Comparison of ENCODE assay signal across 38 cellular contexts in genomic region chr7:69110450-69111050, GRCh38.
"Had no signal": no experiment of that assay in that cellular context is flagged by ENCODE, and none has a peak within 500 bp of the region (broad histone marks: within the 10 kb centered on the region; RNA-seq: fewer than 3 reads in every experiment).

No MANE protein-coding gene starts in this region.

- H3K27me3 ChIP-seq: Peyer's patch had no signal

- H3K4me1 ChIP-seq: Peyer's patch had no signal

- ATAC-seq: activated CD8-positive, alpha-beta memory T cell treated with anti-CD3 and anti-CD28 coated beads, Interleukin-2, amount 10 ng/mL, durations not matched to agents 7 days and 5 days; activated naive CD8-positive, alpha-beta T cell treated with anti-CD3 and anti-CD28 coated beads, Interleukin-2, amount 50 U/mL, for 24 hours; PC-3; SK-N-SH treated with all-trans-retinoic acid at 6 μM for 48 hours; T-cell had no signal

- DNase-seq: activated CD4-positive, alpha-beta memory T cell treated with anti-CD3 and anti-CD28 coated beads, Interleukin-2, amount 10 ng/mL, durations not matched to agents 7 days and 5 days; activated CD4-positive, alpha-beta T cell treated with anti-CD3 and anti-CD28 coated beads for 1 hour; activated CD4-positive, alpha-beta T cell treated with anti-CD3 and anti-CD28 coated beads for 48 hours; activated CD4-positive, CD25-positive, alpha-beta regulatory T cell; activated CD8-positive, alpha-beta memory T cell treated with anti-CD3 and anti-CD28 coated beads for 24 hours; activated CD8-positive, alpha-beta memory T cell treated with anti-CD3 and anti-CD28 coated beads, Interleukin-2, amount 10 ng/mL, durations not matched to agents 7 days and 5 days; activated CD8-positive, alpha-beta memory T cell treated with anti-CD3 and anti-CD28 coated beads, Interleukin-2, amount 50 U/mL, for 48 hours; activated effector memory CD4-positive, alpha-beta T cell treated with Interleukin-2 at 50 U/mL for 16 hours; activated naive CD4-positive, alpha-beta T cell treated with anti-CD3 and anti-CD28 coated beads, Interleukin-2, amount 10 ng/mL, durations not matched to agents 7 days and 5 days; activated naive CD8-positive, alpha-beta T cell treated with anti-CD3 and anti-CD28 coated beads, Interleukin-2, amount 50 U/mL, for 24 hours; activated T-cell treated with anti-CD3 and anti-CD28 coated beads, Interleukin-2, amount 50 U/mL, for 48 hours; anterior cingulate cortex; MM.1S; NCI-H1092 treated with DMSO at 0.1 percent for 48 hours; NCI-H1417; NCI-H146; NCI-H187; NCI-H2029 treated with DMSO at 0.1 percent for 48 hours; NCI-H2107; NCI-H2171; NCI-H2227 treated with DMSO at 0.1 percent for 48 hours; NCI-H446; NCI-H510A treated with DMSO at 0.1 percent for 48 hours; NCI-H69; NK-92 treated with Interleukin-12 subunit alpha and Interleukin-12 subunit beta, amount 100 ng/mL, for 24 hours; PC-3; Peyer's patch; RPMI8226; SIG-M5; T-cell; T-helper 2 cell; T-helper 9 cell; WERI-Rb-1 had no signal

- H3K36me3 Mint-ChIP-seq: activated CD8-positive, alpha-beta memory T cell treated with anti-CD3 and anti-CD28 coated beads, Interleukin-2, amount 10 ng/mL, durations not matched to agents 7 days and 5 days; activated naive CD4-positive, alpha-beta T cell treated with anti-CD3 and anti-CD28 coated beads, Interleukin-2, amount 10 ng/mL, durations not matched to agents 7 days and 5 days; activated naive CD8-positive, alpha-beta T cell; brain; T-cell had no signal

- H3K4me1 Mint-ChIP-seq: activated CD4-positive, alpha-beta memory T cell treated with anti-CD3 and anti-CD28 coated beads, Interleukin-2, amount 10 ng/mL, durations not matched to agents 7 days and 5 days; activated CD8-positive, alpha-beta memory T cell treated with anti-CD3 and anti-CD28 coated beads, Interleukin-2, amount 10 ng/mL, durations not matched to agents 7 days and 5 days; activated naive CD4-positive, alpha-beta T cell treated with anti-CD3 and anti-CD28 coated beads, Interleukin-2, amount 10 ng/mL, durations not matched to agents 7 days and 5 days; activated naive CD8-positive, alpha-beta T cell treated with anti-CD3 and anti-CD28 coated beads, Interleukin-2, amount 50 U/mL, for 24 hours; T-cell had no signal

- FAIRE-seq: bronchial epithelial cell had no signal

- H3K27me3 Mint-ChIP-seq: activated CD4-positive, alpha-beta memory T cell treated with anti-CD3 and anti-CD28 coated beads, Interleukin-2, amount 10 ng/mL, durations not matched to agents 7 days and 5 days; activated CD8-positive, alpha-beta memory T cell treated with anti-CD3 and anti-CD28 coated beads, Interleukin-2, amount 10 ng/mL, durations not matched to agents 7 days and 5 days; activated naive CD4-positive, alpha-beta T cell treated with anti-CD3 and anti-CD28 coated beads, Interleukin-2, amount 10 ng/mL, durations not matched to agents 7 days and 5 days; activated naive CD8-positive, alpha-beta T cell; activated naive CD8-positive, alpha-beta T cell treated with anti-CD3 and anti-CD28 coated beads, Interleukin-2, amount 50 U/mL, for 24 hours had no signal

- H3K27ac Mint-ChIP-seq: activated CD4-positive, alpha-beta memory T cell treated with anti-CD3 and anti-CD28 coated beads, Interleukin-2, amount 10 ng/mL, durations not matched to agents 7 days and 5 days; activated CD8-positive, alpha-beta memory T cell treated with anti-CD3 and anti-CD28 coated beads, Interleukin-2, amount 10 ng/mL, durations not matched to agents 7 days and 5 days; activated naive CD4-positive, alpha-beta T cell treated with anti-CD3 and anti-CD28 coated beads, Interleukin-2, amount 10 ng/mL, durations not matched to agents 7 days and 5 days; activated naive CD8-positive, alpha-beta T cell; activated naive CD8-positive, alpha-beta T cell treated with anti-CD3 and anti-CD28 coated beads, Interleukin-2, amount 50 U/mL, for 24 hours; brain; T-cell had no signal

- H3K4me3 ChIP-seq: coronary artery, Peyer's patch had no signal

- H3K4me3 Mint-ChIP-seq: activated CD4-positive, alpha-beta memory T cell treated with anti-CD3 and anti-CD28 coated beads, Interleukin-2, amount 10 ng/mL, durations not matched to agents 7 days and 5 days; activated CD8-positive, alpha-beta memory T cell treated with anti-CD3 and anti-CD28 coated beads, Interleukin-2, amount 10 ng/mL, durations not matched to agents 7 days and 5 days; activated naive CD4-positive, alpha-beta T cell treated with anti-CD3 and anti-CD28 coated beads, Interleukin-2, amount 10 ng/mL, durations not matched to agents 7 days and 5 days; activated naive CD8-positive, alpha-beta T cell; activated naive CD8-positive, alpha-beta T cell treated with anti-CD3 and anti-CD28 coated beads, Interleukin-2, amount 50 U/mL, for 24 hours; brain; T-cell had no signal

- H3K9me3 ChIP-seq: Peyer's patch had no signal

- H3K27ac ChIP-seq: coronary artery, Peyer's patch, WERI-Rb-1 had no signal

- H3K36me3 ChIP-seq: Peyer's patch, WERI-Rb-1 had no signal
